In the genomic region with DNA sequence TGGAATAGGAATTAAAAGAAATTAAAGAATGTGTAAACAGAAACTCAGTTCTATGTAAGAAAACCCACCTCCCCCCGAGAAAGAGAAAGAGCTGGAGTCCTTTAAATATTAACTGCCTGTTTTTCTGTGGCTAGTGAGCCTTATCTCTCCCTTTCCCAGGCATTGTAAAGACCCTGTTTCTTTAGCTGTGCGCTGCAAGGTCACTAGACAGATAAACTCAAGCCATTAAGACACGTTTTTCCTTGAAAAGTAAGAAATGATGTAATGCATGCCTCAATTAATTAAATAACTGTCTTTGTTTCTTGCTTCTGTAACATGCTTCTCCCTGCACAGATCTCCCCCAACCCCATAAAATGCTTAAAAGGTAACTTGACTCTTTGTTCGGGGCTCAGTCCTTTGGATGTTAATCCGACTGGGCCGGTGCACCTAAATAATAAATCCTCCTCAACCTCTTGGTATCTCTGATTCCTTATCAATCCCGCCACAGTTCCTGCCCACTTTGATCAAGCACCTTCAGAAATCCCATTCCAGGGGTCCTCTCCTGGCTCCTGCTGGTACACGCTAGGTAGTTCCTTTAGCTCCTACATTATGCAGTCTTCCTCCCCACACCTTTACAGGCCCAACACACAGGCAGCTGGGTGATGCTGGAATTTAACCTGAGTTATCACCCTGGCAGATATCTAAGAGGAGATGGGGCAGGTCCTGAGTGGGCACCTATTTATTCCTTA, we compare ENCODE assay signal across 1 cellular context.
TF ChIP-seq lines count a peak whose summit lies in the region.

No MANE protein-coding gene starts in this region.

TF ChIP-seq in IMR-90, 13 proteins besides CTCF, POLR2A, EP300 and RAD21 (continued from another document):
- TF ChIP-seq MAZ (IDR thresholded peaks at IDR 0.05; ENCODE audit: borderline replicate concordance, low read depth, low read length), result no peak
- TF ChIP-seq, protein P1, sequence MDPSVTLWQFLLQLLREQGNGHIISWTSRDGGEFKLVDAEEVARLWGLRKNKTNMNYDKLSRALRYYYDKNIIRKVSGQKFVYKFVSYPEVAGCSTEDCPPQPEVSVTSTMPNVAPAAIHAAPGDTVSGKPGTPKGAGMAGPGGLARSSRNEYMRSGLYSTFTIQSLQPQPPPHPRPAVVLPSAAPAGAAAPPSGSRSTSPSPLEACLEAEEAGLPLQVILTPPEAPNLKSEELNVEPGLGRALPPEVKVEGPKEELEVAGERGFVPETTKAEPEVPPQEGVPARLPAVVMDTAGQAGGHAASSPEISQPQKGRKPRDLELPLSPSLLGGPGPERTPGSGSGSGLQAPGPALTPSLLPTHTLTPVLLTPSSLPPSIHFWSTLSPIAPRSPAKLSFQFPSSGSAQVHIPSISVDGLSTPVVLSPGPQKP (IDR thresholded peaks at IDR 0.05; ENCODE audit: borderline replicate concordance, low read depth, low read length), result no peak
